6 cellular contexts compared by ENCODE assay signal in genomic region chr1:4032571-4032970, GRCh38.
"Had no signal": no experiment of that assay in that cellular context is flagged by ENCODE, and none has a peak within 500 bp of the region (broad histone marks: within the 10 kb centered on the region; RNA-seq: fewer than 3 reads in every experiment).

No MANE protein-coding gene starts in this region.

- H3K27ac ChIP-seq: GM23248 had no signal

- ATAC-seq: K562 had no signal

- H3K4me3 ChIP-seq: GM23248, K562 had no signal

- DNase-seq: GM23248, GOT3, HCEC 1CT, IMR-90 had no signal

- H3K4me3 Mint-ChIP-seq: H9 had no signal
